In genomic region chr1:47192458-47193384, GRCh38 we compare ENCODE assay signal across 1 cellular context.
TF ChIP-seq lines count a peak whose summit lies in the region.

No MANE protein-coding gene starts in this region.

TF ChIP-seq in HepG2, 621 proteins besides CTCF, POLR2A, EP300 and RAD21 (continued from another document and continues in another):
- TF ChIP-seq ZNF142 (CRISPR knock-in tag; IDR thresholded peaks at IDR 0.05) (no peak; the same call in 1 of the 2 replicates), ZBTB37 (CRISPR knock-in tag; IDR thresholded peaks at IDR 0.05) (no peak), ZNF777 (CRISPR knock-in tag; IDR thresholded peaks at IDR 0.05) (0 out of 2 replicates have a peak, but pooled peaks have one; percentile 39), IRF2 (CRISPR knock-in tag; IDR thresholded peaks at IDR 0.05) (peak; percentile 82), SKI (IDR thresholded peaks at IDR 0.05; ENCODE audit: partially characterized antibody) (peak; percentile 17), ELF1 (CRISPR knock-in tag; IDR thresholded peaks at IDR 0.05) (peak; percentile 27), ARID3A (IDR thresholded peaks at IDR 0.05; ENCODE audit: low read depth, low read length) (no peak), NFYB (CRISPR knock-in tag; IDR thresholded peaks at IDR 0.05) (no peak), MEF2D (CRISPR knock-in tag; IDR thresholded peaks at IDR 0.05) (peak; percentile 74; the same call in 1 of the 2 replicates), KLF12 (CRISPR knock-in tag; IDR thresholded peaks at IDR 0.05; ENCODE audit: borderline replicate concordance) (peak; percentile 59; the same call in 1 of the 2 replicates), IKZF5 (CRISPR knock-in tag; IDR thresholded peaks at IDR 0.05) (peak; percentile 28; the same call in 1 of the 2 replicates), ARID4A (CRISPR knock-in tag; IDR thresholded peaks at IDR 0.05; ENCODE audit: borderline replicate concordance) (peak; percentile 53; the same call in 1 of the 2 replicates), ZNF83 (CRISPR knock-in tag; IDR thresholded peaks at IDR 0.05; ENCODE audit: borderline replicate concordance) (no peak), YY1 (IDR thresholded peaks at IDR 0.05; ENCODE audit: insufficient read depth, insufficient replicate concordance, low read depth, low read length) (peak; percentile 71), ZNF407 (CRISPR knock-in tag; IDR thresholded peaks at IDR 0.05; ENCODE audit: not compliant biosample characterization) (no peak), TBL1XR1 (IDR thresholded peaks at IDR 0.05; ENCODE audit: borderline replicate concordance, low read length, partially characterized antibody) (no peak), HOXA5 (CRISPR knock-in tag; IDR thresholded peaks at IDR 0.05) (no peak; the same call in 1 of the 2 replicates), ZC3H4 (CRISPR knock-in tag; IDR thresholded peaks at IDR 0.05; ENCODE audit: borderline replicate concordance) (0 out of 2 replicates have a peak, but pooled peaks have one; percentile 86), ZNF781 (CRISPR knock-in tag; IDR thresholded peaks at IDR 0.05; ENCODE audit: borderline replicate concordance, not compliant biosample characterization) (peak; percentile 66), ZNF784 (CRISPR knock-in tag; IDR thresholded peaks at IDR 0.05; ENCODE audit: borderline replicate concordance) (0 out of 2 replicates have a peak, but pooled peaks have one; percentile 45), NR3C1 (CRISPR knock-in tag; IDR thresholded peaks at IDR 0.05) (no peak), ZZZ3 (CRISPR knock-in tag; IDR thresholded peaks at IDR 0.05; ENCODE audit: borderline replicate concordance) (no peak), ZFP37 (CRISPR knock-in tag; IDR thresholded peaks at IDR 0.05; ENCODE audit: borderline replicate concordance) (peak; percentile 73; the same call in 1 of the 2 replicates), DRAP1 (CRISPR knock-in tag; IDR thresholded peaks at IDR 0.05) (peak; percentile 48; the same call in 1 of the 2 replicates), STAG1 (CRISPR knock-in tag; IDR thresholded peaks at IDR 0.05) (peak; percentile 81), ZNF160 (CRISPR knock-in tag; IDR thresholded peaks at IDR 0.05) (no peak)
